ENCODE assay signal across 8 cellular contexts in the genomic region with DNA sequence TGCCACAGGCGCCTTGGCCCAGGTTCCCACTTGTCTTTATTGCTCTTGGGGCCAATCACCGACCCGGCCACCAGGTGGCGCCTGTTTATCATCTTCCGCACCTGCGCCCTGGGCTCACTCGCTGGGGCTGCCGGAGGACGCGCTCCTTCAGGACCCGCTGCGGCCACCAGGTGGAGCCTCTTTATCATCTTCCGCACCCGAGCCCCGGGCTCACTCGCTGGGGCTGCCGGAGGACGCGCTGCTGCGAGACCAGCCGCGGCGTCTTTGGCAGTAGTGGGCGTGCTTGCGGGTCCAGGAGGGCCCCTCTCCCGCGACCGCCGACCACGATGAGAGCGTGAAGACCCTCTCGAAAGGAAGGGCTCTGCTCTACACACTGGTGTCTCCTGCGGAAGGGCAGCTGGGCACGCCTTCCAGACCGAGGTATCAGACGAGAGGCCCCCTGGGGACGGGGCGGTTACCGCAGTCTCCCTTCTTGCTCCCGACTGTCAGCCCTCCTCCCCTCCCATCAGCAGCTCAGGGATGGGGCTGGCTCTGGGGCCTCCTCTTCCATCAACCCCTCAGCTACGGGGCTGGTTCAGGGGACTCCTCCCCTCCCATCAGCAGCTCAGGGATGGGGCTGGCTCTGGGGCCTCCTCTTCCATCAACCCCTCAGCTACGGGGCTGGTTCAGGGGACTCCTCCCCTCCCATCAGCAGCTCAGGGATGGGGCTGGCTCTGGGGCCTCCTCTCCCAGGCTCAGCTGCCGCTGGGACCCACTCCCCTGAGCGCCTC. TPM values are rescaled to one million over a fixed set of nuclear protein-coding genes. Genes with fewer than 3 reads are reported as not detected.
DNase-seq lines count a peak whose midpoint lies in the region; ATAC-seq and TF ChIP-seq lines count a peak whose summit lies in the region.
"Not testable (repeated sequence)": the region's sequence is repeated elsewhere in the genome, so short reads cannot be mapped to it uniquely, and the experiment has no call there.

No MANE protein-coding gene starts in this region.

- H3K4me1 Mint-ChIP-seq in chondrocyte (ENCODE audit: low read depth), result not testable (repeated sequence)

- not testable (repeated sequence) for H3K27me3 ChIP-seq in kidney epithelial cell (ENCODE audit: control insufficient read depth, insufficient read depth, low read length)

- DNase-seq in AG08396 (ENCODE audit: low spot score) (peak; percentile 4), NCI-H510A treated with DMSO at 0.1 percent for 48 hours (lab: John Stamatoyannopoulos, UW) (peak; percentile 30), chondrocyte (ENCODE audit: low spot score) (peak; percentile 89), kidney epithelial cell (ENCODE audit: low read depth) (peak; percentile 29)
- DNase-seq in activated CD4-positive, alpha-beta T cell treated with anti-CD3 and anti-CD28 coated beads, Interleukin-2, amount 50 U/mL, for 24 hours (ENCODE audit: low read depth in 1 of 2, low spot score in 1 of 2), result peak; percentile 30 to 89
- DNase-seq in stimulated activated CD4-positive, alpha-beta T cell treated with anti-CD3 and anti-CD28 coated beads, Interleukin-15, amount 100 ng/mL, for 48 hours (ENCODE audit: low read depth in 2 of 2), result peak; percentile 89

- H3K4me3 ChIP-seq in kidney epithelial cell (ENCODE audit: low read depth, low read length), result peak overlapping the region; percentile 55

- not testable (repeated sequence) for H3K27me3 Mint-ChIP-seq in chondrocyte (ENCODE audit: low read depth)

- H3K36me3 ChIP-seq in kidney epithelial cell (ENCODE audit: control insufficient read depth, insufficient read depth, low read length), result not testable (repeated sequence)

- H3K9me3 Mint-ChIP-seq in chondrocyte (ENCODE audit: low read depth), result not testable (repeated sequence)

- not testable (repeated sequence) for H3K36me3 Mint-ChIP-seq in chondrocyte (ENCODE audit: low read depth)

- not testable (repeated sequence) for H3K27ac Mint-ChIP-seq in chondrocyte (ENCODE audit: unreplicated experiment)

- peak overlapping the region; percentile 54 for H3K4me3 Mint-ChIP-seq in chondrocyte (ENCODE audit: unreplicated experiment)

- TF ChIP-seq CTCF in chondrocyte (IDR thresholded peaks at IDR 0.05) (peak; percentile 68), kidney epithelial cell (IDR thresholded peaks at IDR 0.05; ENCODE audit: insufficient read depth, low read length, poor library complexity, severe bottlenecking) (peak; percentile 98)

- ATAC-seq in GM19043 (IDR thresholded peaks at IDR 0.05; ENCODE audit: low read depth, unreplicated experiment) (peak; percentile 99), HG03066 (IDR thresholded peaks at IDR 0.05; ENCODE audit: low read depth, unreplicated experiment) (peak; percentile 100)

RNA-seq across cellular contexts. Expression of gene OR2L8, which starts 11.5 kb away (rescaled TPM):
- total RNA-seq in chondrocyte, result not detected in 3 replicates
- not detected in 2 replicates for total RNA-seq in kidney epithelial cell

RNA-seq across cellular contexts. Expression of gene OR2AJ1, which starts 12.5 kb away (rescaled TPM):
- total RNA-seq in chondrocyte (not detected in 3 replicates), kidney epithelial cell (not detected in 2 replicates)

RNA-seq across cellular contexts. Expression of gene OR2T8, which starts 17.1 kb away (rescaled TPM):
- total RNA-seq in chondrocyte, result not detected in 3 replicates
- not detected in 2 replicates for total RNA-seq in kidney epithelial cell

RNA-seq across cellular contexts. Expression of gene OR2AK2, which starts 27.9 kb away (rescaled TPM):
- not detected in 3 replicates for total RNA-seq in chondrocyte
- not detected in 2 replicates for total RNA-seq in kidney epithelial cell

RNA-seq across cellular contexts. Expression of gene OR2W3, which starts 41.8 kb away (rescaled TPM):
- total RNA-seq in chondrocyte (0.75 TPM in 1 of 3 replicates, not detected in the others), kidney epithelial cell (1.0 and 1.8 TPM in 2 replicates)

Comparison
In these comparisons a context has a peak if more than half of its experiments do, and no peak if none do; other contexts are left out.
1. Peak in every context shown above with its lines: DNase-seq, ATAC-seq and H3K4me3 ChIP-seq.
2. DNase-seq: peak in every context shown above with its lines; median percentile 89 in chondrocyte; 89 in stimulated activated CD4-positive, alpha-beta T cell treated with anti-CD3 and anti-CD28 coated beads, Interleukin-15, amount 100 ng/mL, for 48 hours; 60 in activated CD4-positive, alpha-beta T cell treated with anti-CD3 and anti-CD28 coated beads, Interleukin-2, amount 50 U/mL, for 24 hours; 30 in NCI-H510A treated with DMSO at 0.1 percent for 48 hours; 29 in kidney epithelial cell; 4 in AG08396.